Comparison of ENCODE assay signal across 1 cellular context in genomic region chr19:15240539-15240938, GRCh38.
TF ChIP-seq lines count a peak whose summit lies in the region.

No MANE protein-coding gene starts in this region.

TF ChIP-seq in GM12878, 131 proteins besides CTCF, POLR2A, EP300 and RAD21 (continued from another document):
- TF ChIP-seq ZBTB4 (CRISPR knock-in tag; IDR thresholded peaks at IDR 0.05) (no peak), MYC (IDR thresholded peaks at IDR 0.05; ENCODE audit: insufficient read depth, insufficient read length, insufficient replicate concordance, low read length, severe bottlenecking) (no peak), CREM (IDR thresholded peaks at IDR 0.05; ENCODE audit: low read depth) (no peak), REST (IDR thresholded peaks at IDR 0.05; ENCODE audit: low read depth, low read length) (no peak), MYB (IDR thresholded peaks at IDR 0.05; ENCODE audit: borderline replicate concordance, low read depth, low read length) (no peak), USF1 (IDR thresholded peaks at IDR 0.05; ENCODE audit: borderline replicate concordance, extremely low read length, insufficient read depth, low read depth, low read length) (no peak), TCF7 (IDR thresholded peaks at IDR 0.05; ENCODE audit: borderline replicate concordance) (no peak), FOXK2 (IDR thresholded peaks at IDR 0.05) (no peak)
